Comparison of ENCODE assay signal across 20 cellular contexts in genomic region chr6:75618437-75618836, GRCh38. TPM values are rescaled to one million over a fixed set of nuclear protein-coding genes. Genes with fewer than 3 reads are reported as not detected.
DNase-seq lines count a peak whose midpoint lies in the region; ATAC-seq, FAIRE-seq and TF ChIP-seq lines count a peak whose summit lies in the region.
"Had no signal": no experiment of that assay in that cellular context is flagged by ENCODE, and none has a peak within 500 bp of the region (broad histone marks: within the 10 kb centered on the region; RNA-seq: fewer than 3 reads in every experiment).

No MANE protein-coding gene starts in this region.

- no peaks in the 10 kb centered on the region for H3K36me3 ChIP-seq in sigmoid colon
- H3K36me3 ChIP-seq in MM.1S (replicated peaks; ENCODE audit: insufficient read depth, low read length) = no peaks in the 10 kb centered on the region; the same call in 1 of the 2 replicates
- H3K36me3 ChIP-seq: Peyer's patch had no signal

- TF ChIP-seq POLR2A in sigmoid colon (IDR thresholded peaks at IDR 0.05) = no peak

- POLR2A ChIA-PET in activated CD4-positive, alpha-beta T cell treated with anti-CD3 and anti-CD28 coated beads for 36 hours (lab: Charles Lee) = no interaction called here

- peaks cover 38% of the 10 kb centered on the region for H3K36me3 Mint-ChIP-seq in activated CD4-positive, alpha-beta T cell treated with anti-CD3 and anti-CD28 coated beads for 36 hours (ENCODE audit: low read depth)
- peaks cover 13% of the 10 kb centered on the region for H3K36me3 Mint-ChIP-seq in central memory CD8-positive, alpha-beta T cell (ENCODE audit: insufficient read depth)

- intact Hi-C loops in activated CD4-positive, alpha-beta T cell treated with anti-CD3 and anti-CD28 coated beads for 36 hours (cut with DNase I, micrococcal nuclease) = no loop called here
- intact Hi-C loops in sigmoid colon (cut with DNase I) = no loop called here

- CTCF ChIA-PET in activated CD4-positive, alpha-beta T cell treated with anti-CD3 and anti-CD28 coated beads for 36 hours (lab: Charles Lee) = interaction anchor here (0.5 kb wide), 1 partner anchor 49 kb away, joined by 3 read pairs; no protein-coding TSS in a partner anchor

- H2AFZ ChIP-seq in MM.1S (ENCODE audit: low read length) = no peak overlapping the region
- H2AFZ ChIP-seq: GM23248 had no signal

- H3F3A ChIP-seq in MM.1S (ENCODE audit: insufficient read depth, low read length) = peaks cover 16% of the 10 kb centered on the region; the same call in 1 of the 2 replicates

- H3K9me3 ChIP-seq in sigmoid colon = no peaks in the 10 kb centered on the region
- no peaks in the 10 kb centered on the region for H3K9me3 ChIP-seq in MM.1S (replicated peaks; ENCODE audit: insufficient read depth, low read length)
- H3K9me3 ChIP-seq: Peyer's patch had no signal

- H3K4me3 ChIP-seq in sigmoid colon = no peak overlapping the region
- no peak overlapping the region for H3K4me3 ChIP-seq in MM.1S (ENCODE audit: low read length)
- H3K4me3 ChIP-seq: BLaER1, GM23248, Peyer's patch had no signal

- H3K27ac ChIP-seq in sigmoid colon (peak overlapping the region in 3 of 4 donors; percentile 27 to 82 (median 70)), MM.1S (ENCODE audit: low read length) (no peak overlapping the region)
- H3K27ac ChIP-seq: BLaER1, GM23248 had no signal

- peaks cover 99% of the 10 kb centered on the region for H3K79me2 ChIP-seq in MM.1S (ENCODE audit: low read length)

- H3K9me3 Mint-ChIP-seq in activated CD4-positive, alpha-beta T cell treated with anti-CD3 and anti-CD28 coated beads for 36 hours (ENCODE audit: low read depth) = no peaks in the 10 kb centered on the region
- H3K9me3 Mint-ChIP-seq in central memory CD8-positive, alpha-beta T cell = no peaks in the 10 kb centered on the region

- no peaks in the 10 kb centered on the region for H3K9me2 ChIP-seq in MM.1S (replicated peaks; ENCODE audit: insufficient read depth, low read length)

- H3K27me3 Mint-ChIP-seq in activated CD4-positive, alpha-beta T cell treated with anti-CD3 and anti-CD28 coated beads for 36 hours = no peaks in the 10 kb centered on the region
- H3K27me3 Mint-ChIP-seq in central memory CD8-positive, alpha-beta T cell = no peaks in the 10 kb centered on the region

- no peaks in the 10 kb centered on the region for H3K27me3 ChIP-seq in sigmoid colon
- no peaks in the 10 kb centered on the region for H3K27me3 ChIP-seq in MM.1S (replicated peaks; ENCODE audit: insufficient read depth, low read length)
- H3K27me3 ChIP-seq: BLaER1, Peyer's patch had no signal

- peak; percentile 75 for FAIRE-seq in GM19239 (lab: Jason Lieb, UNC)
- FAIRE-seq: GM12892 had no signal

- H3K4me1 ChIP-seq in sigmoid colon (peaks cover 0 to 84% (median 64%) of the 10 kb centered on the region in 4 donors), MM.1S (ENCODE audit: low read length) (peaks cover 27% of the 10 kb centered on the region)

- no peak overlapping the region for H3K4me3 Mint-ChIP-seq in activated CD4-positive, alpha-beta T cell treated with anti-CD3 and anti-CD28 coated beads for 36 hours
- H3K4me3 Mint-ChIP-seq in central memory CD8-positive, alpha-beta T cell = no peak overlapping the region

- H3K9ac ChIP-seq in MM.1S (ENCODE audit: low read length) = no peak overlapping the region
- H3K9ac ChIP-seq: BLaER1, GM23248 had no signal

- H3K27ac Mint-ChIP-seq in activated CD4-positive, alpha-beta T cell treated with anti-CD3 and anti-CD28 coated beads for 36 hours = peak overlapping the region; percentile 55
- H3K27ac Mint-ChIP-seq in central memory CD8-positive, alpha-beta T cell (ENCODE audit: low read depth) = peak overlapping the region; percentile 72

- TF ChIP-seq EP300 in sigmoid colon (IDR thresholded peaks at IDR 0.05) = no peak

- no peak for DNase-seq in activated CD4-positive, alpha-beta T cell treated with anti-CD3 and anti-CD28 coated beads for 36 hours
- no peak for DNase-seq in activated CD4-positive, alpha-beta T cell treated with anti-CD3 and anti-CD28 coated beads, Interleukin-2, amount 50 U/mL, for 1 hour
- DNase-seq in GM19239 (ENCODE audit: insufficient read length, low spot score) (no peak), sigmoid colon (no peak), MM.1S (no peak), mesenteric fat pad (ENCODE audit: low spot score) (no peak)
- no peak for DNase-seq in central memory CD8-positive, alpha-beta T cell (ENCODE audit: low spot score in 2 of 2)
- DNase-seq: Calu3, DMS79, GM23248, Kasumi-1, NCI-H1930, NCI-H2171 treated with DMSO at 0.1 percent for 48 hours, NCI-H82, Peyer's patch, SHP77 had no signal

- H4K20me1 ChIP-seq in MM.1S (ENCODE audit: insufficient read depth, low read length) = peaks cover 37% of the 10 kb centered on the region

- ATAC-seq in activated CD4-positive, alpha-beta T cell treated with anti-CD3 and anti-CD28 coated beads for 36 hours = no peak
- no peak for ATAC-seq in central memory CD8-positive, alpha-beta T cell (replicated peaks; ENCODE audit: extremely low read depth, poor library complexity, severe bottlenecking)
- no peak for ATAC-seq in GM18907 (IDR thresholded peaks at IDR 0.05; ENCODE audit: unreplicated experiment)
- ATAC-seq: HCT116 had no signal

- TF ChIP-seq CTCF in sigmoid colon (IDR thresholded peaks at IDR 0.05) = no peak
- no peak for TF ChIP-seq CTCF in MM.1S (IDR thresholded peaks at IDR 0.05; ENCODE audit: low read length)

- H3K4me1 Mint-ChIP-seq in activated CD4-positive, alpha-beta T cell treated with anti-CD3 and anti-CD28 coated beads for 36 hours = peaks cover 66% of the 10 kb centered on the region
- H3K4me1 Mint-ChIP-seq in central memory CD8-positive, alpha-beta T cell = peaks cover 57% of the 10 kb centered on the region

- no peak overlapping the region for H3K4me2 ChIP-seq in MM.1S (ENCODE audit: low read depth, low read length)
- H3K4me2 ChIP-seq: BLaER1 had no signal

- 87 to 94% methylated on average over 1 of the region's 1 CpG for WGBS in sigmoid colon, 2 donors

RNA-seq across cellular contexts. Expression of gene SENP6, which starts 16.8 kb away (rescaled TPM):
- total RNA-seq in activated CD4-positive, alpha-beta T cell treated with anti-CD3 and anti-CD28 coated beads for 36 hours = 10 to 100 TPM; 69.5 to 75.1 TPM
- total RNA-seq in sigmoid colon = 100 to 1,000 TPM; 122 to 157 (median 148) TPM
- 10 to 100 TPM; 18.0 to 31.8 (median 24.5) TPM for polyA plus RNA-seq in sigmoid colon
- 93.8 TPM for total RNA-seq in mesenteric fat pad
